Comparison of ENCODE assay signal across 8 cellular contexts in genomic region chr9:33374634-33375237, GRCh38. TPM values are rescaled to one million over a fixed set of nuclear protein-coding genes. Genes with fewer than 3 reads are reported as not detected.
DNase-seq lines count a peak whose midpoint lies in the region; ATAC-seq and TF ChIP-seq lines count a peak whose summit lies in the region.

No MANE protein-coding gene starts in this region.

- DNase-seq in GDM1 (lab: John Stamatoyannopoulos, UW) (peak; percentile 48), NCI-H460 (ENCODE audit: extremely low read depth, low read depth) (peak; percentile 60), dermis microvascular lymphatic vessel endothelial cell (ENCODE audit: low read depth in 2 of 2) (peak; percentile 72 to 90), right lobe of liver (peak; percentile 57 to 79 (median 65))
- peak; percentile 63 for DNase-seq in activated CD4-positive, alpha-beta T cell treated with anti-CD3 and anti-CD28 coated beads, Interleukin-2, amount 50 U/mL, for 1 hour
- peak; percentile 12 to 30 (median 26) for DNase-seq in stimulated activated CD4-positive, alpha-beta T cell treated with anti-CD3 and anti-CD28 coated beads, TNF-alpha, amount 100 ng/mL, for 1 hour (ENCODE audit: low read depth in 3 of 3, low spot score in 1 of 3)

- H3K4me3 ChIP-seq in right lobe of liver, result no peak overlapping the region

- ATAC-seq in HG02884 (IDR thresholded peaks at IDR 0.05; ENCODE audit: unreplicated experiment) (peak; percentile 49), right lobe of liver (peak; percentile 92 to 97 (median 96)), HG03095 (IDR thresholded peaks at IDR 0.05; ENCODE audit: unreplicated experiment) (no peak)

- intact Hi-C loops in right lobe of liver (cut with DNase I), result no loop called here

- 55% methylated on average over 6 of the region's 6 CpGs for WGBS in right lobe of liver (ENCODE audit: insufficient coverage, low coverage, low lambda C conversion rate, missing lambda C conversion rate)

- peaks cover 0 to 8% (median 0%) of the 10 kb centered on the region in 4 donors for H3K4me1 ChIP-seq in right lobe of liver

- H3K27ac ChIP-seq in right lobe of liver, result no peak overlapping the region

- no peak for TF ChIP-seq POLR2A in right lobe of liver (IDR thresholded peaks at IDR 0.05)

- H3K9me3 ChIP-seq in right lobe of liver, result no peaks in the 10 kb centered on the region

- peak; percentile 80 to 90 (median 84) for TF ChIP-seq CTCF in right lobe of liver (IDR thresholded peaks at IDR 0.05)

- no peaks in the 10 kb centered on the region for H3K27me3 ChIP-seq in right lobe of liver

- peaks cover 3 to 20% (median 7%) of the 10 kb centered on the region in 4 donors for H3K36me3 ChIP-seq in right lobe of liver

RNA-seq across cellular contexts. Expression of gene AQP7, which starts 27.6 kb away (rescaled TPM):
- total RNA-seq in NCI-H460 (2014; rRNA removed; shearing (Covaris generic)), result not detected in 2 replicates
- not detected in 2 replicates for polyA plus RNA-seq in NCI-H460 (2014; cell fraction: nucleus; rRNA removed)
- total RNA-seq in dermis microvascular lymphatic vessel endothelial cell (not detected in 2 replicates), right lobe of liver (10 to 100 TPM; 10.4 to 25.1 (median 16.6) TPM)

Comparison
In these comparisons a context has a peak if more than half of its experiments do, and no peak if none do; other contexts are left out.
1. DNase-seq: peak in every context shown above with its lines; median percentile 81 in dermis microvascular lymphatic vessel endothelial cell; 65 in right lobe of liver; 63 in activated CD4-positive, alpha-beta T cell treated with anti-CD3 and anti-CD28 coated beads, Interleukin-2, amount 50 U/mL, for 1 hour; 60 in NCI-H460; 48 in GDM1; 26 in stimulated activated CD4-positive, alpha-beta T cell treated with anti-CD3 and anti-CD28 coated beads, TNF-alpha, amount 100 ng/mL, for 1 hour.
2. RNA of gene AQP7, which starts 27.6 kb away (total RNA-seq): 10.4 to 25.1 TPM in right lobe of liver; not detected in NCI-H460 and not detected in dermis microvascular lymphatic vessel endothelial cell; every median in the first group is over 10 times any median in the second.